In the genomic region with DNA sequence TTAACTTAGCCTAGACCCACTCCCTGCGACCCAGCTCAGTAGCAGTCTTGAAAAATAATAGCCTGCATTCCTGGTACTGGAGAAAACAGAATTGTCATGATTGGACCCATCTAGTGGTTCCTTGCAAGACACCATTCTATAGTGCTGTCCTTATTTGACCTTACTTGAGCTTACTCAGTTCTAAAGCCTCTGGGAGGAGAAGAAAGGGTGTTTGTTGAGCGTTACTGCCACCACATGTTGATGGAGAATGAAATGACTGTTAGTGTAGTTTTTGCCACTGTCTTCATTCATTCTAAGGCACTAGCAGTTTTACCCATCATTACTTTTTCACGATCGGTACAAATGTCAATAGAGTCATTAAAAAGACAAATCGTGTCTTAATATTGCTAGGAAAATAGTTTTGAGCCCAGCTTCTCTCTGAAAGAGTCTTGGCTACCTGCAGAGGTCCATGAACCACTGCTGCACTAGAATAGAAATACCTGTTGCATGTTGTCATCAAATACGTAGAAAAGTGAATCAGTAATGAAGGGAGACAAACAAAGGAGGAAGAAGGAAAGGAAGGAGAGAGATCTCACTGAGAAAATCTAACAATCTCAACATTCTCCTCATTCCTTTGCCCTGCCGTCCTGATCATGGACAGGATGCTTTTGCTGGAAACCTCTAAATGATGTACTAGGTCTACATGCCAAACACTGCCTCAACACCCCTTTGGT, we compare ENCODE assay signal across 14 cellular contexts.
DNase-seq lines count a peak whose midpoint lies in the region; ATAC-seq, FAIRE-seq and TF ChIP-seq lines count a peak whose summit lies in the region.
"Had no signal": no experiment of that assay in that cellular context is flagged by ENCODE, and none has a peak within 500 bp of the region (broad histone marks: within the 10 kb centered on the region; RNA-seq: fewer than 3 reads in every experiment).

No MANE protein-coding gene starts in this region.

- no peak overlapping the region for H2AFZ ChIP-seq in SK-N-SH (ENCODE audit: low read depth)

- TF ChIP-seq RAD21 in SK-N-SH (IDR thresholded peaks at IDR 0.05; ENCODE audit: low read length) = no peak

- no peaks in the 10 kb centered on the region for H3F3A ChIP-seq in SK-N-SH (replicated peaks; ENCODE audit: insufficient read depth)

- TF ChIP-seq CTCF in left ventricle myocardium inferior (IDR thresholded peaks at IDR 0.05; ENCODE audit: borderline replicate concordance) (no peak), SK-N-SH (IDR thresholded peaks at IDR 0.05) (no peak)

- no peaks in the 10 kb centered on the region for H3K27me3 ChIP-seq in left ventricle myocardium inferior (ENCODE audit: low read depth)
- no peaks in the 10 kb centered on the region for H3K27me3 ChIP-seq in SK-N-SH (ENCODE audit: insufficient read depth)
- H3K27me3 ChIP-seq: testis had no signal

- H3K4me2 ChIP-seq in SK-N-SH = no peak overlapping the region

- CTCF ChIA-PET in SK-N-SH (lab: Yijun Ruan, JAX) = interaction anchor here (1.4 to 1.8 kb wide), 3 partner anchors 49 to 294 kb away, joined by 5 read pairs; no protein-coding TSS in a partner anchor

- no peak overlapping the region for H3K9ac ChIP-seq in SK-N-SH

- H3K27ac ChIP-seq in left ventricle myocardium inferior (replicated peaks) (no peak overlapping the region), SK-N-SH (ENCODE audit: low read depth in 2 of 2, low read length in 1 of 2) (no peak overlapping the region)
- H3K27ac ChIP-seq: testis had no signal

- H3K9me2 ChIP-seq in SK-N-SH = no peaks in the 10 kb centered on the region

- H3K4me1 ChIP-seq in left ventricle myocardium inferior = peaks cover 9% of the 10 kb centered on the region
- no peaks in the 10 kb centered on the region for H3K4me1 ChIP-seq in SK-N-SH (ENCODE audit: control insufficient read depth in 1 of 2, insufficient read depth in 2 of 2, low read depth in 1 of 2, low read length in 1 of 2)
- H3K4me1 ChIP-seq: testis had no signal

- TF ChIP-seq POLR2A in GM12892 (IDR thresholded peaks at IDR 0.05; ENCODE audit: low read depth, low read length) = no peak

- POLR2A ChIA-PET in SK-N-SH (lab: Yijun Ruan, JAX) = no interaction called here

- FAIRE-seq in GM12892 (lab: Jason Lieb, UNC) (peak; percentile 17), RCC 7860 (lab: Jason Lieb, UNC) (no peak)
- FAIRE-seq: colon had no signal

- ATAC-seq in GM19455 (IDR thresholded peaks at IDR 0.05; ENCODE audit: unreplicated experiment) = no peak
- ATAC-seq: activated CD4-positive, CD25-positive, alpha-beta regulatory T cell treated with anti-CD3 and anti-CD28 coated beads, Interleukin-2, amount 50 U/mL, for 24 hours; CD8-positive, alpha-beta T cell; Right ventricle myocardium inferior had no signal

- intact Hi-C loops in left ventricle myocardium inferior (cut with micrococcal nuclease) = no loop called here

- no peak for TF ChIP-seq EP300 in SK-N-SH (IDR thresholded peaks at IDR 0.05; ENCODE audit: borderline replicate concordance in 1 of 2, low read depth in 1 of 2, low read length in 1 of 2)

- H4K20me1 ChIP-seq in SK-N-SH (ENCODE audit: insufficient read depth) = no peaks in the 10 kb centered on the region

- H3K4me3 ChIP-seq in left ventricle myocardium inferior (no peak overlapping the region), SK-N-SH (ENCODE audit: low read depth in 2 of 2, low read length in 1 of 2) (no peak overlapping the region)
- H3K4me3 ChIP-seq: testis had no signal

- H3K36me3 ChIP-seq in left ventricle myocardium inferior = no peaks in the 10 kb centered on the region
- H3K36me3 ChIP-seq in SK-N-SH (replicated peaks in 1 of 2; ENCODE audit: control insufficient read depth in 1 of 2, insufficient read depth in 2 of 2, low read length in 1 of 2) = no peaks in the 10 kb centered on the region

- H3K9me3 ChIP-seq in left ventricle myocardium inferior (replicated peaks) (no peaks in the 10 kb centered on the region), SK-N-SH (no peaks in the 10 kb centered on the region)
- H3K9me3 ChIP-seq: testis had no signal

- no peaks in the 10 kb centered on the region for H3K79me2 ChIP-seq in SK-N-SH (ENCODE audit: insufficient read depth)

- DNase-seq in ACHN (peak; percentile 12), GM12892 (ENCODE audit: insufficient read length) (no peak), RCC 7860 (ENCODE audit: low spot score) (peak; percentile 6), fibroblast of peridontal ligament (ENCODE audit: extremely low read depth) (peak; percentile 53), left ventricle myocardium inferior (no peak), HuH-7.5 (ENCODE audit: low spot score) (no peak), SK-N-SH (no peak)
- DNase-seq: activated effector memory CD4-positive, alpha-beta T cell treated with Interleukin-2 at 50 U/mL for 16 hours; CD8-positive, alpha-beta T cell; testis had no signal

- in situ Hi-C loops in ACHN (cut with HindIII; ENCODE audit: low pct_ligation_motif_present, low pct_unique_long_range_greater_than_20kb, low sequenced_read_pairs) = loop anchor here (25.0 kb wide), 1 partner anchor 116 kb away; no protein-coding TSS in a partner anchor

- WGBS in SK-N-SH (ENCODE audit: low lambda C conversion rate) = 48% methylated on average over 7 of the region's 7 CpGs

TF ChIP-seq in SK-N-SH, 30 proteins besides CTCF, POLR2A, EP300 and RAD21 (continues in another document):
- TF ChIP-seq GATA2 (CRISPR knock-in tag; IDR thresholded peaks at IDR 0.05) = no peak
- no peak for TF ChIP-seq TAF1 (IDR thresholded peaks at IDR 0.05; ENCODE audit: borderline replicate concordance, low read depth, low read length)
- TF ChIP-seq SMC3 (IDR thresholded peaks at IDR 0.05; ENCODE audit: low read depth, low read length) = no peak
- TF ChIP-seq ZBTB33 (IDR thresholded peaks at IDR 0.05; ENCODE audit: borderline replicate concordance, low read depth) = no peak
- TF ChIP-seq REST (IDR thresholded peaks at IDR 0.05; ENCODE audit: low read depth, low read length) = no peak
- no peak for TF ChIP-seq NFIC (IDR thresholded peaks at IDR 0.05; ENCODE audit: borderline replicate concordance)
- TF ChIP-seq MXI1 (IDR thresholded peaks at IDR 0.05; ENCODE audit: low read depth, low read length) = no peak
- TF ChIP-seq, protein P1, sequence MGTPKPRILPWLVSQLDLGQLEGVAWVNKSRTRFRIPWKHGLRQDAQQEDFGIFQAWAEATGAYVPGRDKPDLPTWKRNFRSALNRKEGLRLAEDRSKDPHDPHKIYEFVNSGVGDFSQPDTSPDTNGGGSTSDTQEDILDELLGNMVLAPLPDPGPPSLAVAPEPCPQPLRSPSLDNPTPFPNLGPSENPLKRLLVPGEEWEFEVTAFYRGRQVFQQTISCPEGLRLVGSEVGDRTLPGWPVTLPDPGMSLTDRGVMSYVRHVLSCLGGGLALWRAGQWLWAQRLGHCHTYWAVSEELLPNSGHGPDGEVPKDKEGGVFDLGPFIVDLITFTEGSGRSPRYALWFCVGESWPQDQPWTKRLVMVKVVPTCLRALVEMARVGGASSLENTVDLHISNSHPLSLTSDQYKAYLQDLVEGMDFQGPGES (IDR thresholded peaks at IDR 0.05; ENCODE audit: low read depth, low read length) = no peak
- no peak for TF ChIP-seq USF2 (IDR thresholded peaks at IDR 0.05; ENCODE audit: borderline replicate concordance, low read depth, low read length)
- no peak for TF ChIP-seq GABPA (IDR thresholded peaks at IDR 0.05; ENCODE audit: low read depth)
- no peak for TF ChIP-seq TCF12 (IDR thresholded peaks at IDR 0.05)
- TF ChIP-seq YY1 (IDR thresholded peaks at IDR 0.05; ENCODE audit: low read depth) = no peak

Comparison
In these comparisons a context has a peak if more than half of its experiments do, and no peak if none do; other contexts are left out.
1. DNase-seq: peak in ACHN (single experiment), RCC 7860 (single experiment) and fibroblast of peridontal ligament (single experiment); none in GM12892 (single experiment), left ventricle myocardium inferior (single experiment), HuH-7.5 (single experiment) and SK-N-SH (single experiment).